ENCODE assay signal across 4 cellular contexts in genomic region chr21:16969636-16970035, GRCh38.
"Had no signal": no experiment of that assay in that cellular context is flagged by ENCODE, and none has a peak within 500 bp of the region (broad histone marks: within the 10 kb centered on the region; RNA-seq: fewer than 3 reads in every experiment).

No MANE protein-coding gene starts in this region.

- H3K4me3 ChIP-seq: GM23338 had no signal

- DNase-seq: H9, HCEC 1CT, IMR-90 had no signal

- H3K4me3 Mint-ChIP-seq: GM23338, H9 had no signal

- H3K27ac Mint-ChIP-seq: GM23338, H9 had no signal
